In the genomic region with DNA sequence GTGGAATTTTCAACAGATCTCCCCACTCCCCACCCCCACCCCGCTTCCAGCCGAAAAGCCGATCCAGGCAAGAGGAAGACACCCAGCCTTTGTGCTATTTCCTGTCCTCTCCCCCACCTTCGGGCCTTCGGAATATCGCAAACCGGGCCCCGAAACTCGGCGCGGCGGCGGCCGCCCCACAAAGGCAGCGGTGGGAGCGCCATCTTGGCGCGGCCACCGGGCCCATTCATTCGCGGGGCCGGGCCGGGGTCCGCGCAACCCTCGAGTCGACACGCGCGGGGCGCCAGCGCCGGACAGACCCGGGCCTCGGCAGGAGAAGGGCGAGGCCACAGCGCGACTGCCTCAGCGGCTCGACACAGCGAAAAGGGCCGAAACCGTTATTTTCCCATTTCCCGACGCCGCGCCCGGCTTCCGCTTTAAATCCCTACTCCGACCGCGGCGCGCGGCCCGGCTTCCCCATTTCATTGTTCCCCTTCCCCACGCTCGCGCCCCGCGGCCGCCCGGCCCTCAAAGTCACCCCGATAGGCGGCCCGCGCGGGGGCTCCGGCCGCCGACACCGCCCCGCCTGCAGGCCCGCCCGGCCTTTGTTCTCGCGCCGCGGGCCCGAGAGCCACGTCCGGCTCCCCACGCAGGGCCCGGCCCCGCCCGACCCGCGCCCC, we compare ENCODE assay signal across 1 cellular context.
TF ChIP-seq lines count a peak whose summit lies in the region.

No MANE protein-coding gene starts in this region.

TF ChIP-seq in K562, 482 proteins besides CTCF, POLR2A, EP300 and RAD21 (continued from another document and continues in another):
- TF ChIP-seq JUNB (CRISPR knock-in tag; conservative IDR thresholded peaks at IDR 0.05): no peak
- TF ChIP-seq ERF (CRISPR knock-in tag; IDR thresholded peaks at IDR 0.05): no peak
- no peak for TF ChIP-seq NR4A1 (CRISPR knock-in tag; IDR thresholded peaks at IDR 0.05)
- TF ChIP-seq NR4A1 (tag; IDR thresholded peaks at IDR 0.05): no peak
- TF ChIP-seq L3MBTL2 (IDR thresholded peaks at IDR 0.05): peak; percentile 49
- no peak for TF ChIP-seq CEBPB (tag; IDR thresholded peaks at IDR 0.05)
- TF ChIP-seq POLR3A (IDR thresholded peaks at IDR 0.05; ENCODE audit: borderline replicate concordance, extremely low read depth, insufficient read depth, insufficient read length): no peak
- no peak for TF ChIP-seq ZNF507 (tag; conservative IDR thresholded peaks at IDR 0.05)
- TF ChIP-seq PHTF2 (CRISPR knock-in tag; IDR thresholded peaks at IDR 0.05): no peak
- TF ChIP-seq SAFB2 (IDR thresholded peaks at IDR 0.05; ENCODE audit: borderline replicate concordance, low read depth, low read length, severe bottlenecking): no peak
- TF ChIP-seq ETV1 (tag; conservative IDR thresholded peaks at IDR 0.05; ENCODE audit: low read depth): no peak
- TF ChIP-seq, protein P1, sequence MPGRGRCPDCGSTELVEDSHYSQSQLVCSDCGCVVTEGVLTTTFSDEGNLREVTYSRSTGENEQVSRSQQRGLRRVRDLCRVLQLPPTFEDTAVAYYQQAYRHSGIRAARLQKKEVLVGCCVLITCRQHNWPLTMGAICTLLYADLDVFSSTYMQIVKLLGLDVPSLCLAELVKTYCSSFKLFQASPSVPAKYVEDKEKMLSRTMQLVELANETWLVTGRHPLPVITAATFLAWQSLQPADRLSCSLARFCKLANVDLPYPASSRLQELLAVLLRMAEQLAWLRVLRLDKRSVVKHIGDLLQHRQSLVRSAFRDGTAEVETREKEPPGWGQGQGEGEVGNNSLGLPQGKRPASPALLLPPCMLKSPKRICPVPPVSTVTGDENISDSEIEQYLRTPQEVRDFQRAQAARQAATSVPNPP (IDR thresholded peaks at IDR 0.05; ENCODE audit: borderline replicate concordance, insufficient read depth, insufficient read length): no peak
- TF ChIP-seq PHB2 (IDR thresholded peaks at IDR 0.05; ENCODE audit: low read depth): no peak
- TF ChIP-seq, protein P2, sequence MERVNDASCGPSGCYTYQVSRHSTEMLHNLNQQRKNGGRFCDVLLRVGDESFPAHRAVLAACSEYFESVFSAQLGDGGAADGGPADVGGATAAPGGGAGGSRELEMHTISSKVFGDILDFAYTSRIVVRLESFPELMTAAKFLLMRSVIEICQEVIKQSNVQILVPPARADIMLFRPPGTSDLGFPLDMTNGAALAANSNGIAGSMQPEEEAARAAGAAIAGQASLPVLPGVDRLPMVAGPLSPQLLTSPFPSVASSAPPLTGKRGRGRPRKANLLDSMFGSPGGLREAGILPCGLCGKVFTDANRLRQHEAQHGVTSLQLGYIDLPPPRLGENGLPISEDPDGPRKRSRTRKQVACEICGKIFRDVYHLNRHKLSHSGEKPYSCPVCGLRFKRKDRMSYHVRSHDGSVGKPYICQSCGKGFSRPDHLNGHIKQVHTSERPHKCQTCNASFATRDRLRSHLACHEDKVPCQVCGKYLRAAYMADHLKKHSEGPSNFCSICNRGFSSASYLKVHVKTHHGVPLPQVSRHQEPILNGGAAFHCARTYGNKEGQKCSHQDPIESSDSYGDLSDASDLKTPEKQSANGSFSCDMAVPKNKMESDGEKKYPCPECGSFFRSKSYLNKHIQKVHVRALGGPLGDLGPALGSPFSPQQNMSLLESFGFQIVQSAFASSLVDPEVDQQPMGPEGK (CRISPR knock-in tag; IDR thresholded peaks at IDR 0.05; ENCODE audit: borderline replicate concordance): no peak
- no peak for TF ChIP-seq ELF4 (CRISPR knock-in tag; IDR thresholded peaks at IDR 0.05)
- TF ChIP-seq KLF1 (tag; IDR thresholded peaks at IDR 0.05): no peak
- TF ChIP-seq HDAC3 (IDR thresholded peaks at IDR 0.05; ENCODE audit: borderline replicate concordance, partially characterized antibody): no peak
- TF ChIP-seq NR1H2 (CRISPR knock-in tag; IDR thresholded peaks at IDR 0.05): peak; percentile 92; the same call in 1 of the 2 replicates
- no peak for TF ChIP-seq HNRNPUL1 (IDR thresholded peaks at IDR 0.05; ENCODE audit: low read length)
- no peak for TF ChIP-seq MYBL2 (IDR thresholded peaks at IDR 0.05; ENCODE audit: low read depth)
- no peak for TF ChIP-seq MYBL2 (CRISPR knock-in tag; IDR thresholded peaks at IDR 0.05; ENCODE audit: borderline replicate concordance)
- no peak for TF ChIP-seq NCOA1 (IDR thresholded peaks at IDR 0.05; ENCODE audit: low read depth)
- TF ChIP-seq NBN (IDR thresholded peaks at IDR 0.05; ENCODE audit: low read depth): no peak
- no peak for TF ChIP-seq ZNF311 (CRISPR knock-in tag; IDR thresholded peaks at IDR 0.05)
- TF ChIP-seq PYGO2 (tag; IDR thresholded peaks at IDR 0.05): no peak
- no peak for TF ChIP-seq TSC22D4 (tag; IDR thresholded peaks at IDR 0.05)
- TF ChIP-seq CREM (IDR thresholded peaks at IDR 0.05; ENCODE audit: low read depth): no peak
- no peak for TF ChIP-seq CEBPG (CRISPR knock-in tag; IDR thresholded peaks at IDR 0.05)
- no peak for TF ChIP-seq CEBPG (tag; conservative IDR thresholded peaks at IDR 0.05 in 1 of 2, IDR thresholded peaks at IDR 0.05 in 1 of 2)
- no peak for TF ChIP-seq ZBTB7A (IDR thresholded peaks at IDR 0.05; ENCODE audit: borderline replicate concordance, control insufficient read depth, low read depth, low read length)
- no peak for TF ChIP-seq ZNF551 (CRISPR knock-in tag; IDR thresholded peaks at IDR 0.05)
- no peak for TF ChIP-seq SOX6 (IDR thresholded peaks at IDR 0.05)
- TF ChIP-seq HNRNPL (IDR thresholded peaks at IDR 0.05; ENCODE audit: low read depth, low read length): no peak
- TF ChIP-seq ZNF124 (CRISPR knock-in tag; IDR thresholded peaks at IDR 0.05): no peak
- TF ChIP-seq E2F3 (CRISPR knock-in tag; IDR thresholded peaks at IDR 0.05): no peak
- peak; percentile 53 for TF ChIP-seq TBP (optimal IDR thresholded peaks at IDR 0.05; ENCODE audit: low read depth, low read length)
- TF ChIP-seq SREBF1 (IDR thresholded peaks at IDR 0.05; ENCODE audit: borderline replicate concordance, low read depth, low read length): no peak
- TF ChIP-seq FOXJ3 (CRISPR knock-in tag; IDR thresholded peaks at IDR 0.05): no peak
- TF ChIP-seq FUS (optimal IDR thresholded peaks at IDR 0.05; ENCODE audit: low read depth, low read length): peak; percentile 19
- no peak for TF ChIP-seq KLF6 (CRISPR knock-in tag; IDR thresholded peaks at IDR 0.05; ENCODE audit: borderline replicate concordance)
- TF ChIP-seq, protein P3, sequence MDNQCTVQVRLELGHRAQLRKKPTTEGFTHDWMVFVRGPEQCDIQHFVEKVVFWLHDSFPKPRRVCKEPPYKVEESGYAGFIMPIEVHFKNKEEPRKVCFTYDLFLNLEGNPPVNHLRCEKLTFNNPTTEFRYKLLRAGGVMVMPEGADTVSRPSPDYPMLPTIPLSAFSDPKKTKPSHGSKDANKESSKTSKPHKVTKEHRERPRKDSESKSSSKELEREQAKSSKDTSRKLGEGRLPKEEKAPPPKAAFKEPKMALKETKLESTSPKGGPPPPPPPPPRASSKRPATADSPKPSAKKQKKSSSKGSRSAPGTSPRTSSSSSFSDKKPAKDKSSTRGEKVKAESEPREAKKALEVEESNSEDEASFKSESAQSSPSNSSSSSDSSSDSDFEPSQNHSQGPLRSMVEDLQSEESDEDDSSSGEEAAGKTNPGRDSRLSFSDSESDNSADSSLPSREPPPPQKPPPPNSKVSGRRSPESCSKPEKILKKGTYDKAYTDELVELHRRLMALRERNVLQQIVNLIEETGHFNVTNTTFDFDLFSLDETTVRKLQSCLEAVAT (IDR thresholded peaks at IDR 0.05): no peak
- no peak for TF ChIP-seq ZNF699 (CRISPR knock-in tag; IDR thresholded peaks at IDR 0.05; ENCODE audit: insufficient replicate concordance)
- TF ChIP-seq, protein P4, sequence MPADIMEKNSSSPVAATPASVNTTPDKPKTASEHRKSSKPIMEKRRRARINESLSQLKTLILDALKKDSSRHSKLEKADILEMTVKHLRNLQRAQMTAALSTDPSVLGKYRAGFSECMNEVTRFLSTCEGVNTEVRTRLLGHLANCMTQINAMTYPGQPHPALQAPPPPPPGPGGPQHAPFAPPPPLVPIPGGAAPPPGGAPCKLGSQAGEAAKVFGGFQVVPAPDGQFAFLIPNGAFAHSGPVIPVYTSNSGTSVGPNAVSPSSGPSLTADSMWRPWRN (IDR thresholded peaks at IDR 0.05; ENCODE audit: low read depth): no peak
- no peak for TF ChIP-seq TAF9B (IDR thresholded peaks at IDR 0.05; ENCODE audit: partially characterized antibody)
- TF ChIP-seq CHD2 (IDR thresholded peaks at IDR 0.05; ENCODE audit: low read depth, low read length): no peak
- no peak for TF ChIP-seq SMARCE1 (IDR thresholded peaks at IDR 0.05)
- TF ChIP-seq BRD4 (IDR thresholded peaks at IDR 0.05): no peak; the same call in 1 of the 2 replicates
- TF ChIP-seq YBX1 (IDR thresholded peaks at IDR 0.05): no peak
- TF ChIP-seq TEAD1 (CRISPR knock-in tag; IDR thresholded peaks at IDR 0.05): peak in 1 of 2 experiments; percentile 65; a peak in 1 of 4 replicates
- TF ChIP-seq, protein P5, sequence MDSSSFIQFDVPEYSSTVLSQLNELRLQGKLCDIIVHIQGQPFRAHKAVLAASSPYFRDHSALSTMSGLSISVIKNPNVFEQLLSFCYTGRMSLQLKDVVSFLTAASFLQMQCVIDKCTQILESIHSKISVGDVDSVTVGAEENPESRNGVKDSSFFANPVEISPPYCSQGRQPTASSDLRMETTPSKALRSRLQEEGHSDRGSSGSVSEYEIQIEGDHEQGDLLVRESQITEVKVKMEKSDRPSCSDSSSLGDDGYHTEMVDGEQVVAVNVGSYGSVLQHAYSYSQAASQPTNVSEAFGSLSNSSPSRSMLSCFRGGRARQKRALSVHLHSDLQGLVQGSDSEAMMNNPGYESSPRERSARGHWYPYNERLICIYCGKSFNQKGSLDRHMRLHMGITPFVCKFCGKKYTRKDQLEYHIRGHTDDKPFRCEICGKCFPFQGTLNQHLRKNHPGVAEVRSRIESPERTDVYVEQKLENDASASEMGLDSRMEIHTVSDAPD (CRISPR knock-in tag; IDR thresholded peaks at IDR 0.05): no peak
- no peak for TF ChIP-seq PTRF (tag; IDR thresholded peaks at IDR 0.05)
- TF ChIP-seq, protein P6, sequence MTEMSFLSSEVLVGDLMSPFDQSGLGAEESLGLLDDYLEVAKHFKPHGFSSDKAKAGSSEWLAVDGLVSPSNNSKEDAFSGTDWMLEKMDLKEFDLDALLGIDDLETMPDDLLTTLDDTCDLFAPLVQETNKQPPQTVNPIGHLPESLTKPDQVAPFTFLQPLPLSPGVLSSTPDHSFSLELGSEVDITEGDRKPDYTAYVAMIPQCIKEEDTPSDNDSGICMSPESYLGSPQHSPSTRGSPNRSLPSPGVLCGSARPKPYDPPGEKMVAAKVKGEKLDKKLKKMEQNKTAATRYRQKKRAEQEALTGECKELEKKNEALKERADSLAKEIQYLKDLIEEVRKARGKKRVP (CRISPR knock-in tag; IDR thresholded peaks at IDR 0.05): no peak
- TF ChIP-seq HOXB6 (CRISPR knock-in tag; IDR thresholded peaks at IDR 0.05; ENCODE audit: borderline replicate concordance): no peak
- TF ChIP-seq SPI1 (IDR thresholded peaks at IDR 0.05; ENCODE audit: borderline replicate concordance, low read depth, low read length): peak; percentile 85
- TF ChIP-seq DMBX1 (CRISPR knock-in tag; IDR thresholded peaks at IDR 0.05; ENCODE audit: borderline replicate concordance): no peak
- TF ChIP-seq, protein P7, sequence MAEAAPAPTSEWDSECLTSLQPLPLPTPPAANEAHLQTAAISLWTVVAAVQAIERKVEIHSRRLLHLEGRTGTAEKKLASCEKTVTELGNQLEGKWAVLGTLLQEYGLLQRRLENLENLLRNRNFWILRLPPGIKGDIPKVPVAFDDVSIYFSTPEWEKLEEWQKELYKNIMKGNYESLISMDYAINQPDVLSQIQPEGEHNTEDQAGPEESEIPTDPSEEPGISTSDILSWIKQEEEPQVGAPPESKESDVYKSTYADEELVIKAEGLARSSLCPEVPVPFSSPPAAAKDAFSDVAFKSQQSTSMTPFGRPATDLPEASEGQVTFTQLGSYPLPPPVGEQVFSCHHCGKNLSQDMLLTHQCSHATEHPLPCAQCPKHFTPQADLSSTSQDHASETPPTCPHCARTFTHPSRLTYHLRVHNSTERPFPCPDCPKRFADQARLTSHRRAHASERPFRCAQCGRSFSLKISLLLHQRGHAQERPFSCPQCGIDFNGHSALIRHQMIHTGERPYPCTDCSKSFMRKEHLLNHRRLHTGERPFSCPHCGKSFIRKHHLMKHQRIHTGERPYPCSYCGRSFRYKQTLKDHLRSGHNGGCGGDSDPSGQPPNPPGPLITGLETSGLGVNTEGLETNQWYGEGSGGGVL (CRISPR knock-in tag; IDR thresholded peaks at IDR 0.05): no peak
- no peak for TF ChIP-seq ZNF324 (CRISPR knock-in tag; IDR thresholded peaks at IDR 0.05)
- TF ChIP-seq RFX1 (IDR thresholded peaks at IDR 0.05): no peak
- TF ChIP-seq BMI1 (IDR thresholded peaks at IDR 0.05; ENCODE audit: low read length): no peak
- no peak for TF ChIP-seq ZNF239 (CRISPR knock-in tag; IDR thresholded peaks at IDR 0.05)
- TF ChIP-seq ZNF766 (CRISPR knock-in tag; conservative IDR thresholded peaks at IDR 0.05): no peak; the same call in 1 of the 2 replicates
- TF ChIP-seq SNIP1 (IDR thresholded peaks at IDR 0.05; ENCODE audit: low read depth): no peak
- no peak for TF ChIP-seq NELFE (IDR thresholded peaks at IDR 0.05; ENCODE audit: insufficient read depth, insufficient read length)
- no peak for TF ChIP-seq ZNF217 (CRISPR knock-in tag; IDR thresholded peaks at IDR 0.05)
- TF ChIP-seq, protein P8, sequence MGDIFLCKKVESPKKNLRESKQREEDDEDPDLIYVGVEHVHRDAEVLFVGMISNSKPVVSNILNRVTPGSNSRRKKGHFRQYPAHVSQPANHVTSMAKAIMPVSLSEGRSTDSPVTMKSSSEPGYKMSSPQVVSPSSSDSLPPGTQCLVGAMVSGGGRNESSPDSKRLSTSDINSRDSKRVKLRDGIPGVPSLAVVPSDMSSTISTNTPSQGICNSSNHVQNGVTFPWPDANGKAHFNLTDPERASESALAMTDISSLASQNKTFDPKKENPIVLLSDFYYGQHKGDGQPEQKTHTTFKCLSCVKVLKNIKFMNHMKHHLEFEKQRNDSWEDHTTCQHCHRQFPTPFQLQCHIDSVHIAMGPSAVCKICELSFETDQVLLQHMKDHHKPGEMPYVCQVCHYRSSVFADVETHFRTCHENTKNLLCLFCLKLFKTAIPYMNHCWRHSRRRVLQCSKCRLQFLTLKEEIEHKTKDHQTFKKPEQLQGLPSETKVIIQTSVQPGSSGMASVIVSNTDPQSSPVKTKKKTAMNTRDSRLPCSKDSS (IDR thresholded peaks at IDR 0.05; ENCODE audit: low read depth, partially characterized antibody): no peak
- TF ChIP-seq, protein P9, sequence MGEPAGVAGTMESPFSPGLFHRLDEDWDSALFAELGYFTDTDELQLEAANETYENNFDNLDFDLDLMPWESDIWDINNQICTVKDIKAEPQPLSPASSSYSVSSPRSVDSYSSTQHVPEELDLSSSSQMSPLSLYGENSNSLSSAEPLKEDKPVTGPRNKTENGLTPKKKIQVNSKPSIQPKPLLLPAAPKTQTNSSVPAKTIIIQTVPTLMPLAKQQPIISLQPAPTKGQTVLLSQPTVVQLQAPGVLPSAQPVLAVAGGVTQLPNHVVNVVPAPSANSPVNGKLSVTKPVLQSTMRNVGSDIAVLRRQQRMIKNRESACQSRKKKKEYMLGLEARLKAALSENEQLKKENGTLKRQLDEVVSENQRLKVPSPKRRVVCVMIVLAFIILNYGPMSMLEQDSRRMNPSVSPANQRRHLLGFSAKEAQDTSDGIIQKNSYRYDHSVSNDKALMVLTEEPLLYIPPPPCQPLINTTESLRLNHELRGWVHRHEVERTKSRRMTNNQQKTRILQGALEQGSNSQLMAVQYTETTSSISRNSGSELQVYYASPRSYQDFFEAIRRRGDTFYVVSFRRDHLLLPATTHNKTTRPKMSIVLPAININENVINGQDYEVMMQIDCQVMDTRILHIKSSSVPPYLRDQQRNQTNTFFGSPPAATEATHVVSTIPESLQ (CRISPR knock-in tag; IDR thresholded peaks at IDR 0.05): no peak
- TF ChIP-seq NCOA2 (IDR thresholded peaks at IDR 0.05; ENCODE audit: partially characterized antibody in 2 of 2): no peak
- TF ChIP-seq EGR1 (conservative IDR thresholded peaks at IDR 0.05): no peak
